In the genomic region with DNA sequence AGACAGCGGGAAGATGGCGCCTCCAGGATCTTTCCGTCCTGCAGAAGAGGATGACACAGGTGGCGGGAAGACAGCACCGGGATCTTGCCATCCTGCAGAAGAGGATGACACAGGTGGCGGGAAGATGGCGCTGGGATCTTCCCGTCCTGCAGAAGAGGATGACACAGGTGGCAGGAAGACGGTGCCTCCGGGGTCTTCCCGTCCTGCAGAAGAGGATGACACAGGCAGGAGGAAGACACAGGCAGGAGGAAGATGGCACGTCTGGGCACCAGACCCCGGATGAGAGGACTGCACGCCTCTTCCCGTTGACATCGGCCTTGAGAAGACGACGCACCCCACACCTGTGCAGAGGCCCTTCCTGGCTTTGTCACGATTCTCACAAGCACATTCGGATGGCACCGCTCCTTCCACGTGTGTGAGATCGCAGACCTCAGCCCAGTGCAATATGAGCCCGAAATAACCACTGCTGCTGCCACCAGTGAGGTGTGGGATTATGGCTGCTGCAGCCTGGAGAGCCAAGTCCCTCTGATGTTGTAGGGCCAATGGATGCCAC, we compare ENCODE assay signal across 25 cellular contexts.
"Had no signal": no experiment of that assay in that cellular context is flagged by ENCODE, and none has a peak within 500 bp of the region (broad histone marks: within the 10 kb centered on the region; RNA-seq: fewer than 3 reads in every experiment).

No MANE protein-coding gene starts in this region.

- H3K9me3 Mint-ChIP-seq: activated CD4-positive, alpha-beta memory T cell treated with anti-CD3 and anti-CD28 coated beads, Interleukin-2, amount 10 ng/mL, durations not matched to agents 7 days and 5 days; activated CD4-positive, alpha-beta T cell treated with anti-CD3 and anti-CD28 coated beads, Interleukin-2, amount 10 ng/mL, durations not matched to agents 24 days and 14 days; activated naive CD4-positive, alpha-beta T cell treated with anti-CD3 and anti-CD28 coated beads for 36 hours; activated T-cell treated with anti-CD3 and anti-CD28 coated beads, Interleukin-2, amount 50 U/mL, for 4 hours; activated T-helper 2 cell treated with anti-CD3 and anti-CD28 coated beads, Interferon-gamma antibody, Interleukin-2, Interleukin-4, amounts not matched to agents 10 μg/mL and 5 μg/mL and 100 μg/mL, durations not matched to agents 14 hours and 24 hours and 36 hours; nephron; T-helper 1 cell treated with Interleukin-12 subunit alpha and Interleukin-12 subunit beta and Interleukin-4 antibody, amounts not matched to agents 30 μg/mL and 1 μg/mL, for 36 hours had no signal

- H3K4me3 Mint-ChIP-seq: activated CD4-positive, alpha-beta memory T cell treated with anti-CD3 and anti-CD28 coated beads, Interleukin-2, amount 10 ng/mL, durations not matched to agents 7 days and 5 days; activated CD4-positive, alpha-beta T cell treated with anti-CD3 and anti-CD28 coated beads, Interleukin-2, amount 10 ng/mL, durations not matched to agents 24 days and 14 days; activated naive CD4-positive, alpha-beta T cell treated with anti-CD3 and anti-CD28 coated beads for 36 hours; activated T-cell treated with anti-CD3 and anti-CD28 coated beads, Interleukin-2, amount 50 U/mL, for 4 hours; nephron; T-helper 1 cell treated with Interleukin-12 subunit alpha and Interleukin-12 subunit beta and Interleukin-4 antibody, amounts not matched to agents 30 μg/mL and 1 μg/mL, for 36 hours had no signal

- ATAC-seq: activated CD4-positive, CD25-positive, alpha-beta regulatory T cell treated with anti-CD3 and anti-CD28 coated beads, Interleukin-2, amount 50 U/mL, for 24 hours; activated T-cell treated with anti-CD3 and anti-CD28 coated beads, Interleukin-2, amount 50 U/mL, for 4 hours; gastrocnemius medialis; left ventricle myocardium superior; psoas muscle had no signal

- H3K4me3 ChIP-seq: gastrocnemius medialis, ovary, psoas muscle, spleen, tibial nerve had no signal

- H3K4me1 ChIP-seq: gastrocnemius medialis, psoas muscle, spleen, tibial nerve had no signal

- H3K27me3 ChIP-seq: ovary had no signal

- H3K9ac ChIP-seq: SK-N-SH had no signal

- H3K36me3 ChIP-seq: gastrocnemius medialis, ovary, spleen, tibial nerve, WERI-Rb-1 had no signal

- H3K27ac ChIP-seq: gastrocnemius medialis, ovary, psoas muscle, spleen, tibial nerve, WERI-Rb-1 had no signal

- H3K9me3 ChIP-seq: gastrocnemius medialis, ovary, psoas muscle, SK-N-SH, spleen, tibial nerve had no signal

- H3K27me3 Mint-ChIP-seq: activated CD4-positive, alpha-beta T cell treated with anti-CD3 and anti-CD28 coated beads, Interleukin-2, amount 10 ng/mL, durations not matched to agents 24 days and 14 days had no signal

- DNase-seq: activated CD4-positive, alpha-beta memory T cell treated with anti-CD3 and anti-CD28 coated beads, Interleukin-2, amount 10 ng/mL, durations not matched to agents 7 days and 5 days; activated CD4-positive, alpha-beta T cell treated with anti-CD3 and anti-CD28 coated beads, Interleukin-2, amount 10 ng/mL, durations not matched to agents 24 days and 14 days; activated CD8-positive, alpha-beta memory T cell treated with anti-CD3 and anti-CD28 coated beads, Interleukin-2, amount 50 U/mL, for 48 hours; activated naive CD4-positive, alpha-beta T cell treated with anti-CD3 and anti-CD28 coated beads for 36 hours; activated T-cell treated with anti-CD3 and anti-CD28 coated beads, Interleukin-2, amount 50 U/mL, for 4 hours; amygdala; effector CD8-positive, alpha-beta T cell; erythroblast; gastrocnemius medialis; glutamatergic neuron; islet precursor cell; left ventricle myocardium superior; ovary; psoas muscle; SK-N-SH; spleen; stimulated activated naive CD4-positive, alpha-beta T cell; SW 1271; T1000; WERI-Rb-1 had no signal

- H3K27ac Mint-ChIP-seq: activated CD4-positive, alpha-beta memory T cell treated with anti-CD3 and anti-CD28 coated beads, Interleukin-2, amount 10 ng/mL, durations not matched to agents 7 days and 5 days; activated CD4-positive, alpha-beta T cell treated with anti-CD3 and anti-CD28 coated beads, Interleukin-2, amount 10 ng/mL, durations not matched to agents 24 days and 14 days; activated naive CD4-positive, alpha-beta T cell treated with anti-CD3 and anti-CD28 coated beads for 36 hours; activated T-helper 2 cell treated with anti-CD3 and anti-CD28 coated beads, Interferon-gamma antibody, Interleukin-2, Interleukin-4, amounts not matched to agents 10 μg/mL and 5 μg/mL and 100 μg/mL, durations not matched to agents 14 hours and 24 hours and 36 hours; nephron; T-helper 1 cell treated with Interleukin-12 subunit alpha and Interleukin-12 subunit beta and Interleukin-4 antibody, amounts not matched to agents 30 μg/mL and 1 μg/mL, for 36 hours had no signal

- H3K4me1 Mint-ChIP-seq: activated CD4-positive, alpha-beta memory T cell treated with anti-CD3 and anti-CD28 coated beads, Interleukin-2, amount 10 ng/mL, durations not matched to agents 7 days and 5 days; activated CD4-positive, alpha-beta T cell treated with anti-CD3 and anti-CD28 coated beads, Interleukin-2, amount 10 ng/mL, durations not matched to agents 24 days and 14 days had no signal

- H3K4me2 ChIP-seq: SK-N-SH had no signal
